In the genomic region with DNA sequence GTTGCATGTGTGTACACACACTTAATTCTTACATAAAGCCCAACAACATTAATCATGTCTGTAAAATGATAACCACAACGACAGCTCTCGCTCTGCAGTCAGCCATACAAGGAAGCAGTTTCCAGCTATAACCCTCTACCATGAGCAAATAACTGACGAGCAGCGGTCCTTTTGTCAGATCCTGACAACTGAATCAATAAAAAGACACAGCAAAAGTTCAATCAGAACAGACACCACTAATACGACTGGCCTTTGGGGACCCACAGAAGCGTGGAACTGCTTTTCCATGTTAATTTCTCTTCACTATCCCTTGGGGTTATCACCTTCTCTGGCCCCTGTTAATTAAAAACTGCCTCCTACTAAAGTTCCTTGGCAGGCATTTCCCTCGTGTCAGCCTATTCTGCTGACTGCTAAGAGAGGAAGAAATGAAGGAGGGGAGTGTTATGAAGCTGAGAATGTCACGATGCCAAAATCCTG, we compare ENCODE assay signal across 1 cellular context.
TF ChIP-seq lines count a peak whose summit lies in the region.

No MANE protein-coding gene starts in this region.

TF ChIP-seq in GM23338, 12 proteins besides CTCF, POLR2A, EP300 and RAD21 (continued from another document):
- TF ChIP-seq CREB1 (CRISPR knock-in tag; IDR thresholded peaks at IDR 0.05; ENCODE audit: low read depth) = no peak
